In genomic region chr3:88988906-88989305, GRCh38 we compare ENCODE assay signal across 15 cellular contexts.
"Had no signal": no experiment of that assay in that cellular context is flagged by ENCODE, and none has a peak within 500 bp of the region (broad histone marks: within the 10 kb centered on the region; RNA-seq: fewer than 3 reads in every experiment).

No MANE protein-coding gene starts in this region.

- DNase-seq: activated CD4-positive, alpha-beta T cell treated with anti-CD3 and anti-CD28 coated beads, Interleukin-2, amount 50 U/mL, for 48 hours; activated gamma-delta T cell; dorsolateral prefrontal cortex; gastrocnemius medialis; head of caudate nucleus; mesenchymal stem cell; naive thymus-derived CD8-positive, alpha-beta T cell; right lobe of liver; small intestine; stimulated activated CD4-positive, alpha-beta T cell treated with anti-CD3 and anti-CD28 coated beads, Interleukin-4, amount 100 ng/mL, for 1 hour; stomach; upper lobe of left lung had no signal

- H3K27me3 Mint-ChIP-seq: activated naive CD4-positive, alpha-beta T cell treated with anti-CD3 and anti-CD28 coated beads, Interleukin-2, amount 50 U/mL, for 24 hours; naive thymus-derived CD8-positive, alpha-beta T cell had no signal

- H3K79me2 ChIP-seq: parathyroid adenoma had no signal

- H3K27ac Mint-ChIP-seq: activated naive CD4-positive, alpha-beta T cell treated with anti-CD3 and anti-CD28 coated beads, Interleukin-2, amount 50 U/mL, for 24 hours; naive thymus-derived CD8-positive, alpha-beta T cell had no signal

- H2AFZ ChIP-seq: parathyroid adenoma had no signal

- ATAC-seq: gastrocnemius medialis; naive thymus-derived CD8-positive, alpha-beta T cell; right lobe of liver had no signal

- H3K9me3 ChIP-seq: gastrocnemius medialis, right lobe of liver, stomach, upper lobe of left lung had no signal

- H3K9ac ChIP-seq: parathyroid adenoma had no signal

- H3K36me3 Mint-ChIP-seq: activated naive CD4-positive, alpha-beta T cell treated with anti-CD3 and anti-CD28 coated beads, Interleukin-2, amount 50 U/mL, for 24 hours; naive thymus-derived CD8-positive, alpha-beta T cell had no signal

- H3K27ac ChIP-seq: cardiac muscle cell, dorsolateral prefrontal cortex, gastrocnemius medialis, parathyroid adenoma, right lobe of liver, stomach, upper lobe of left lung had no signal

- H3K36me3 ChIP-seq: cardiac muscle cell, gastrocnemius medialis, right lobe of liver, stomach, upper lobe of left lung had no signal

- H3K4me1 Mint-ChIP-seq: activated naive CD4-positive, alpha-beta T cell treated with anti-CD3 and anti-CD28 coated beads, Interleukin-2, amount 50 U/mL, for 24 hours; naive thymus-derived CD8-positive, alpha-beta T cell had no signal

- H3K27me3 ChIP-seq: cardiac muscle cell, dorsolateral prefrontal cortex, gastrocnemius medialis, right lobe of liver, stomach, upper lobe of left lung had no signal

- H3K4me3 Mint-ChIP-seq: activated naive CD4-positive, alpha-beta T cell treated with anti-CD3 and anti-CD28 coated beads, Interleukin-2, amount 50 U/mL, for 24 hours; naive thymus-derived CD8-positive, alpha-beta T cell had no signal

- H3K4me1 ChIP-seq: gastrocnemius medialis, parathyroid adenoma, right lobe of liver, stomach, upper lobe of left lung had no signal

- H3K4me3 ChIP-seq: cardiac muscle cell, dorsolateral prefrontal cortex, gastrocnemius medialis, right lobe of liver, stomach, upper lobe of left lung had no signal
